12 cellular contexts compared by ENCODE assay signal in genomic region chr2:132804045-132804444, GRCh38.
DNase-seq lines count a peak whose midpoint lies in the region; ATAC-seq, FAIRE-seq and TF ChIP-seq lines count a peak whose summit lies in the region.
"Had no signal": no experiment of that assay in that cellular context is flagged by ENCODE, and none has a peak within 500 bp of the region (broad histone marks: within the 10 kb centered on the region; RNA-seq: fewer than 3 reads in every experiment).

No MANE protein-coding gene starts in this region.

- TF ChIP-seq CTCF in A549 (IDR thresholded peaks at IDR 0.05) (no peak), HFFc6 (IDR thresholded peaks at IDR 0.05) (no peak), fibroblast of the aortic adventitia (IDR thresholded peaks at IDR 0.05; ENCODE audit: insufficient read depth, low read length) (no peak), glutamatergic neuron (IDR thresholded peaks at IDR 0.05; ENCODE audit: partially characterized antibody, unreplicated experiment) (no peak)

- no peak for TF ChIP-seq RAD21 in A549 (conservative IDR thresholded peaks at IDR 0.05 in 1 of 2, IDR thresholded peaks at IDR 0.05 in 1 of 2)

- H3K27ac ChIP-seq in A549: peak overlapping the region; percentile 43 to 62; a peak in 4 of 6 replicates
- no peak overlapping the region for H3K27ac ChIP-seq in naive thymus-derived CD4-positive, alpha-beta T cell (ENCODE audit: low read depth, low read length)

- peaks cover 6% of the 10 kb centered on the region; the same call in 1 of the 3 replicates for H3K9me3 ChIP-seq in A549
- H3K9me3 ChIP-seq in naive thymus-derived CD4-positive, alpha-beta T cell (ENCODE audit: control insufficient read depth in 2 of 3, low read length in 3 of 3): no peaks in the 10 kb centered on the region

- TF ChIP-seq POLR2A in A549 (IDR thresholded peaks at IDR 0.05; ENCODE audit: low read length): no peak

- peak in 1 of 2 experiments; percentile 60 for DNase-seq in A549 (ENCODE audit: low read depth in 1 of 2, low spot score in 1 of 2)
- peak; percentile 15 for DNase-seq in HFFc6
- DNase-seq in OCI-M1 (lab: John Stamatoyannopoulos, UW): peak; percentile 62
- peak; percentile 43 for DNase-seq in fibroblast of the aortic adventitia (ENCODE audit: low read depth)
- DNase-seq in activated CD4-positive, alpha-beta memory T cell treated with anti-CD3 and anti-CD28 coated beads, Interleukin-2, amount 10 ng/mL, durations not matched to agents 7 days and 5 days: no peak
- no peak for DNase-seq in glutamatergic neuron
- no peak for DNase-seq in naive thymus-derived CD4-positive, alpha-beta T cell
- DNase-seq: activated T-cell treated with anti-CD3 and anti-CD28 coated beads, Interleukin-2, amount 50 U/mL, for 24 hours; COR-L47; NCI-H146 had no signal

- H3K36me3 ChIP-seq in naive thymus-derived CD4-positive, alpha-beta T cell (ENCODE audit: control insufficient read depth in 2 of 3, insufficient read depth in 3 of 3, low read length in 3 of 3): no peaks in the 10 kb centered on the region

- peak overlapping the region; percentile 47 for H3K4me2 ChIP-seq in A549

- no peaks in the 10 kb centered on the region for H3K27me3 ChIP-seq in naive thymus-derived CD4-positive, alpha-beta T cell (ENCODE audit: control insufficient read depth in 2 of 2, insufficient read depth in 2 of 2, low read length in 2 of 2)

- H3K4me1 Mint-ChIP-seq in HFFc6 (ENCODE audit: low read depth) (peaks cover 32% of the 10 kb centered on the region), glutamatergic neuron (ENCODE audit: low read depth, unreplicated experiment) (peaks cover 2% of the 10 kb centered on the region)
- H3K4me1 Mint-ChIP-seq in activated CD4-positive, alpha-beta memory T cell treated with anti-CD3 and anti-CD28 coated beads, Interleukin-2, amount 10 ng/mL, durations not matched to agents 7 days and 5 days: no peaks in the 10 kb centered on the region
- H3K4me1 Mint-ChIP-seq in naive thymus-derived CD4-positive, alpha-beta T cell: no peaks in the 10 kb centered on the region

- no peak for TF ChIP-seq EP300 in A549 (IDR thresholded peaks at IDR 0.05)

- CTCF ChIA-PET in A549 (lab: Yijun Ruan, JAX): no interaction called here
- CTCF ChIA-PET in activated CD4-positive, alpha-beta memory T cell treated with anti-CD3 and anti-CD28 coated beads, Interleukin-2, amount 10 ng/mL, durations not matched to agents 7 days and 5 days (lab: Charles Lee): no interaction called here
- CTCF ChIA-PET in naive thymus-derived CD4-positive, alpha-beta T cell (lab: Charles Lee): no interaction called here

- POLR2A ChIA-PET in A549 (lab: Yijun Ruan, JAX): no interaction called here
- POLR2A ChIA-PET in activated CD4-positive, alpha-beta memory T cell treated with anti-CD3 and anti-CD28 coated beads, Interleukin-2, amount 10 ng/mL, durations not matched to agents 7 days and 5 days (lab: Charles Lee): no interaction called here
- POLR2A ChIA-PET in naive thymus-derived CD4-positive, alpha-beta T cell (lab: Charles Lee): no interaction called here

- H3K27me3 Mint-ChIP-seq in HFFc6 (ENCODE audit: insufficient read depth) (no peaks in the 10 kb centered on the region), glutamatergic neuron (ENCODE audit: unreplicated experiment) (peaks cover 1% of the 10 kb centered on the region)
- no peaks in the 10 kb centered on the region for H3K27me3 Mint-ChIP-seq in activated CD4-positive, alpha-beta memory T cell treated with anti-CD3 and anti-CD28 coated beads, Interleukin-2, amount 10 ng/mL, durations not matched to agents 7 days and 5 days
- H3K27me3 Mint-ChIP-seq in naive thymus-derived CD4-positive, alpha-beta T cell: no peaks in the 10 kb centered on the region
- H3K27me3 Mint-ChIP-seq: activated T-cell treated with anti-CD3 and anti-CD28 coated beads, Interleukin-2, amount 50 U/mL, for 24 hours had no signal

- 11% methylated on average over 4 of the region's 4 CpGs for WGBS in A549 (ENCODE audit: missing lambda C conversion rate)

- intact Hi-C loops in naive thymus-derived CD4-positive, alpha-beta T cell (cut with micrococcal nuclease): no loop called here

- H3K27ac Mint-ChIP-seq in HFFc6: peak overlapping the region; percentile 78; the same call in 1 of the 2 replicates
- no peak overlapping the region for H3K27ac Mint-ChIP-seq in activated CD4-positive, alpha-beta memory T cell treated with anti-CD3 and anti-CD28 coated beads, Interleukin-2, amount 10 ng/mL, durations not matched to agents 7 days and 5 days
- no peak overlapping the region for H3K27ac Mint-ChIP-seq in glutamatergic neuron (ENCODE audit: unreplicated experiment)
- no peak overlapping the region for H3K27ac Mint-ChIP-seq in naive thymus-derived CD4-positive, alpha-beta T cell
- H3K27ac Mint-ChIP-seq: activated T-cell treated with anti-CD3 and anti-CD28 coated beads, Interleukin-2, amount 50 U/mL, for 24 hours had no signal

- FAIRE-seq in A549 (lab: Jason Lieb, UNC): no peak
- FAIRE-seq: frontal cortex had no signal

- ATAC-seq in A549 (peak; percentile 90 to 92), GM21786 (IDR thresholded peaks at IDR 0.05; ENCODE audit: unreplicated experiment) (no peak)
- ATAC-seq in naive thymus-derived CD4-positive, alpha-beta T cell: no peak

- peaks cover 15% of the 10 kb centered on the region; the same call in 2 of the 3 replicates for H3K4me1 ChIP-seq in A549
- H3K4me1 ChIP-seq in naive thymus-derived CD4-positive, alpha-beta T cell (ENCODE audit: control insufficient read depth in 2 of 2, insufficient read depth in 2 of 2, low read length in 2 of 2): no peaks in the 10 kb centered on the region

- peaks cover 18% of the 10 kb centered on the region; the same call in 1 of the 2 replicates for H3K36me3 Mint-ChIP-seq in HFFc6 (ENCODE audit: low read depth)
- H3K36me3 Mint-ChIP-seq in activated CD4-positive, alpha-beta memory T cell treated with anti-CD3 and anti-CD28 coated beads, Interleukin-2, amount 10 ng/mL, durations not matched to agents 7 days and 5 days (ENCODE audit: low read depth): no peaks in the 10 kb centered on the region
- H3K36me3 Mint-ChIP-seq in glutamatergic neuron (ENCODE audit: unreplicated experiment): peaks cover 15% of the 10 kb centered on the region
- H3K36me3 Mint-ChIP-seq in naive thymus-derived CD4-positive, alpha-beta T cell: peaks cover 0 to 5% (median 0%) of the 10 kb centered on the region in 5 donors

- H3K4me3 ChIP-seq in A549: no peak overlapping the region
- H3K4me3 ChIP-seq in fibroblast of the aortic adventitia (ENCODE audit: low read depth, low read length): no peak overlapping the region
- H3K4me3 ChIP-seq in naive thymus-derived CD4-positive, alpha-beta T cell (ENCODE audit: low read length): no peak overlapping the region

- H3K4me3 Mint-ChIP-seq in HFFc6 (peak overlapping the region; percentile 60; the same call in 1 of the 2 replicates), glutamatergic neuron (ENCODE audit: unreplicated experiment) (no peak overlapping the region)
- H3K4me3 Mint-ChIP-seq in activated CD4-positive, alpha-beta memory T cell treated with anti-CD3 and anti-CD28 coated beads, Interleukin-2, amount 10 ng/mL, durations not matched to agents 7 days and 5 days: no peak overlapping the region
- H3K4me3 Mint-ChIP-seq in naive thymus-derived CD4-positive, alpha-beta T cell: no peak overlapping the region
- H3K4me3 Mint-ChIP-seq: activated T-cell treated with anti-CD3 and anti-CD28 coated beads, Interleukin-2, amount 50 U/mL, for 24 hours had no signal

- H3K9me3 Mint-ChIP-seq in HFFc6: peaks cover 18% of the 10 kb centered on the region
- H3K9me3 Mint-ChIP-seq in activated CD4-positive, alpha-beta memory T cell treated with anti-CD3 and anti-CD28 coated beads, Interleukin-2, amount 10 ng/mL, durations not matched to agents 7 days and 5 days: no peaks in the 10 kb centered on the region
- peaks cover 6% of the 10 kb centered on the region for H3K9me3 Mint-ChIP-seq in glutamatergic neuron (ENCODE audit: unreplicated experiment)
- H3K9me3 Mint-ChIP-seq in naive thymus-derived CD4-positive, alpha-beta T cell: peaks cover 0 to 34% (median 8%) of the 10 kb centered on the region in 11 donors

TF ChIP-seq in A549, 52 proteins besides CTCF, POLR2A, EP300 and RAD21 (continues in another document):
- no peak for TF ChIP-seq FOSB (CRISPR knock-in tag; IDR thresholded peaks at IDR 0.05)
- no peak for TF ChIP-seq HOXA7 (CRISPR knock-in tag; IDR thresholded peaks at IDR 0.05)
- no peak for TF ChIP-seq GATA3 (IDR thresholded peaks at IDR 0.05; ENCODE audit: borderline replicate concordance)
- no peak for TF ChIP-seq HDAC2 (IDR thresholded peaks at IDR 0.05)
- no peak for TF ChIP-seq RNF2 (IDR thresholded peaks at IDR 0.05; ENCODE audit: borderline replicate concordance, low read depth)
- no peak for TF ChIP-seq RFX5 (IDR thresholded peaks at IDR 0.05)
- TF ChIP-seq MAZ (IDR thresholded peaks at IDR 0.05; ENCODE audit: borderline replicate concordance, low read depth, low read length): no peak
- TF ChIP-seq ELK1 (IDR thresholded peaks at IDR 0.05; ENCODE audit: low read depth, low read length): no peak
- no peak for TF ChIP-seq PHF8 (IDR thresholded peaks at IDR 0.05; ENCODE audit: borderline replicate concordance, low read depth)
- no peak for TF ChIP-seq CEBPB (IDR thresholded peaks at IDR 0.05)

Comparison
In these comparisons a context has a peak if more than half of its experiments do, and no peak if none do; other contexts are left out.
1. ATAC-seq: peak in A549 (2 of 2); none in GM21786 (single experiment) and naive thymus-derived CD4-positive, alpha-beta T cell (single experiment).
2. DNase-seq: peak in HFFc6 (single experiment), OCI-M1 (single experiment) and fibroblast of the aortic adventitia (single experiment); none in activated CD4-positive, alpha-beta memory T cell treated with anti-CD3 and anti-CD28 coated beads, Interleukin-2, amount 10 ng/mL, durations not matched to agents 7 days and 5 days (single experiment), glutamatergic neuron (single experiment) and naive thymus-derived CD4-positive, alpha-beta T cell (0 of 9).